In genomic region chr2:240998706-240999000, GRCh38 we compare ENCODE assay signal across 9 cellular contexts. TPM values are rescaled to one million over a fixed set of nuclear protein-coding genes. Genes with fewer than 3 reads are reported as not detected.
A peak's percentile ranks its signal among the peaks of the same experiment; 100 is the strongest.
DNase-seq lines count a peak whose midpoint lies in the region; ATAC-seq and TF ChIP-seq lines count a peak whose summit lies in the region.
"Had no signal": no experiment of that assay in that cellular context is flagged by ENCODE, and none has a peak within 500 bp of the region (broad histone marks: within the 10 kb centered on the region; RNA-seq: fewer than 3 reads in every experiment).

No MANE protein-coding gene starts in this region.

- H3K36me3 ChIP-seq in brain microvascular endothelial cell (replicated peaks) = no peaks in the 10 kb centered on the region
- no peaks in the 10 kb centered on the region for H3K36me3 ChIP-seq in mesodermal cell (ENCODE audit: control insufficient read depth, insufficient read depth, low read length)
- no peaks in the 10 kb centered on the region for H3K36me3 ChIP-seq in urinary bladder (ENCODE audit: insufficient read depth)

- DNase-seq in activated naive CD4-positive, alpha-beta T cell treated with anti-CD3 and anti-CD28 coated beads, Interleukin-2, amount 50 U/mL, for 72 hours (ENCODE audit: low spot score in 2 of 2) = peak in 1 of 2 donors; percentile 31
- no peak for DNase-seq in activated naive CD4-positive, alpha-beta T cell (lab: John Stamatoyannopoulos, UW)
- DNase-seq in brain microvascular endothelial cell (no peak), hepatic stellate cell (ENCODE audit: low spot score) (no peak), NCI-H2227 treated with DMSO at 0.1 percent for 48 hours (lab: John Stamatoyannopoulos, UW) (no peak)

- WGBS in mesodermal cell (ENCODE audit: insufficient coverage in 2 of 2), 2 experiments = 0% methylated on average over 25 to 38 of the region's 52 CpGs
- under 1% methylated on average over 52 of the region's 52 CpGs for WGBS in urinary bladder

- no peaks in the 10 kb centered on the region for H3K4me1 ChIP-seq in mesodermal cell (ENCODE audit: control insufficient read depth, insufficient read depth, low read length, poor library complexity, severe bottlenecking)
- peaks cover 3% of the 10 kb centered on the region for H3K4me1 ChIP-seq in urinary bladder (ENCODE audit: insufficient read depth)

- in situ Hi-C loops in brain microvascular endothelial cell (cut with HindIII; ENCODE audit: low pct_ligation_motif_present, low sequenced_read_pairs) = no loop called here

- no peak overlapping the region for H3K27ac ChIP-seq in brain microvascular endothelial cell
- H3K27ac ChIP-seq in mesodermal cell (ENCODE audit: low read depth, low read length, severe bottlenecking) = no peak overlapping the region
- H3K27ac ChIP-seq in urinary bladder (ENCODE audit: low read depth) = peak overlapping the region; percentile 40

- H3K36me3 Mint-ChIP-seq in activated naive CD4-positive, alpha-beta T cell treated with anti-CD3 and anti-CD28 coated beads, Interleukin-2, amount 50 U/mL, for 72 hours = peaks cover 6 to 7% of the 10 kb centered on the region in 2 donors

- no peaks in the 10 kb centered on the region for H3K27me3 ChIP-seq in brain microvascular endothelial cell (replicated peaks)

- no peak overlapping the region for H3K27ac Mint-ChIP-seq in activated naive CD4-positive, alpha-beta T cell treated with anti-CD3 and anti-CD28 coated beads, Interleukin-2, amount 50 U/mL, for 72 hours
- H3K27ac Mint-ChIP-seq: T-helper 2 cell treated with Interferon-gamma antibody and Interleukin-4, amounts not matched to agents 5 μg/mL and 100 μg/mL, for 36 hours had no signal

- TF ChIP-seq CTCF in brain microvascular endothelial cell (IDR thresholded peaks at IDR 0.05; ENCODE audit: low read depth, low read length, missing control alignments) = no peak

- ATAC-seq in activated naive CD4-positive, alpha-beta T cell treated with anti-CD3 and anti-CD28 coated beads, Interleukin-2, amount 50 U/mL, for 72 hours = peak; percentile 22 to 52
- no peak for ATAC-seq in GM21447 (IDR thresholded peaks at IDR 0.05; ENCODE audit: unreplicated experiment)

- H3K4me3 ChIP-seq in brain microvascular endothelial cell (ENCODE audit: low read depth, low read length) (peak overlapping the region; percentile 62), mesodermal cell (ENCODE audit: extremely low read depth, insufficient read depth, low read length, poor library complexity, severe bottlenecking) (peak overlapping the region; percentile 31), urinary bladder (ENCODE audit: low read depth, low read length) (peak overlapping the region; percentile 79)

- peaks cover 5% of the 10 kb centered on the region for H3K9me3 ChIP-seq in mesodermal cell (ENCODE audit: control insufficient read depth, low read length)

- H3K9me3 Mint-ChIP-seq in activated naive CD4-positive, alpha-beta T cell treated with anti-CD3 and anti-CD28 coated beads, Interleukin-2, amount 50 U/mL, for 72 hours = peaks cover 5 to 6% of the 10 kb centered on the region in 2 donors

RNA-seq across cellular contexts. Expression of gene SNED1, which starts 0.2 kb away (rescaled TPM):
- 1 to 10 TPM in 1 of 2 donors, under 1 TPM in 1; 0.34 to 7.1 TPM for total RNA-seq in activated naive CD4-positive, alpha-beta T cell treated with anti-CD3 and anti-CD28 coated beads, Interleukin-2, amount 50 U/mL, for 72 hours
- polyA plus RNA-seq in mesodermal cell (2013, experiment 1 of 2) = 2.2 TPM
- polyA plus RNA-seq in mesodermal cell (2013, experiment 2 of 2) = 1.6 TPM
- total RNA-seq in urinary bladder = 11.5 TPM
- polyA plus RNA-seq in urinary bladder = 17.1 TPM
